In genomic region chr9:87711857-87712800, GRCh38 we compare ENCODE assay signal across 11 cellular contexts. TPM values are rescaled to one million over a fixed set of nuclear protein-coding genes. Genes with fewer than 3 reads are reported as not detected.
DNase-seq lines count a peak whose midpoint lies in the region; ATAC-seq and TF ChIP-seq lines count a peak whose summit lies in the region.
"Had no signal": no experiment of that assay in that cellular context is flagged by ENCODE, and none has a peak within 500 bp of the region (broad histone marks: within the 10 kb centered on the region; RNA-seq: fewer than 3 reads in every experiment).

No MANE protein-coding gene starts in this region.

- H3K4me1 Mint-ChIP-seq in mesothelial cell of epicardium, result peaks cover 49% of the 10 kb centered on the region
- H3K4me1 Mint-ChIP-seq: memory B cell had no signal

- H3K27ac ChIP-seq in AG04450 (ENCODE audit: low read depth, low read length), result peak overlapping the region; percentile 94
- H3K27ac ChIP-seq: KMS-11 had no signal

- H3K27me3 ChIP-seq in AG04450 (ENCODE audit: control insufficient read depth, insufficient read depth, low read length) (no peaks in the 10 kb centered on the region), MG63 (no peaks in the 10 kb centered on the region)

- H3K27ac Mint-ChIP-seq in mesothelial cell of epicardium, result peak overlapping the region; percentile 88
- H3K27ac Mint-ChIP-seq: memory B cell had no signal

- H3K36me3 ChIP-seq in MG63, result peaks cover 25% of the 10 kb centered on the region

- DNase-seq in AG04450 (ENCODE audit: low read depth, low spot score) (no peak), MG63 (peak; percentile 82), dermis blood vessel endothelial cell (peak; percentile 19), mesothelial cell of epicardium (ENCODE audit: low spot score in 2 of 2, unreplicated experiment in 2 of 2) (no peak), retina (no peak), NCI-H526 treated with DMSO at 0.1 percent for 48 hours (lab: John Stamatoyannopoulos, UW) (no peak)
- DNase-seq: Calu3 had no signal

- no peak for ATAC-seq in HG02588 (IDR thresholded peaks at IDR 0.05; ENCODE audit: unreplicated experiment)
- no peak for ATAC-seq in HG03135 (IDR thresholded peaks at IDR 0.05; ENCODE audit: unreplicated experiment)

- H3K27me3 Mint-ChIP-seq in mesothelial cell of epicardium (ENCODE audit: low read depth), result no peaks in the 10 kb centered on the region
- H3K27me3 Mint-ChIP-seq: memory B cell had no signal

- peaks cover 16% of the 10 kb centered on the region for H3K36me3 Mint-ChIP-seq in mesothelial cell of epicardium
- H3K36me3 Mint-ChIP-seq: memory B cell had no signal

- POLR2A ChIA-PET in AG04450 (lab: Yijun Ruan, JAX), result interaction anchor here (0.6 to 1.2 kb wide), 2 partner anchors 14 to 32 kb away, joined by 3 to 9 read pairs; partner anchors contain the start of gene CTSL

- H3K4me3 ChIP-seq in AG04450 (ENCODE audit: low read depth, low read length) (no peak overlapping the region), MG63 (no peak overlapping the region)

- H3K9me3 Mint-ChIP-seq in mesothelial cell of epicardium, result no peaks in the 10 kb centered on the region

- TF ChIP-seq CTCF in AG04450 (IDR thresholded peaks at IDR 0.05; ENCODE audit: low read depth, low read length), result no peak
- TF ChIP-seq CTCF in mesothelial cell of epicardium (IDR thresholded peaks at IDR 0.05; ENCODE audit: unreplicated experiment), result no peak

- H3K9me3 ChIP-seq in AG04450 (ENCODE audit: control insufficient read depth, insufficient read depth, low read length) (no peaks in the 10 kb centered on the region; the same call in 1 of the 2 replicates), MG63 (no peaks in the 10 kb centered on the region)

- no peak overlapping the region for H3K4me3 Mint-ChIP-seq in mesothelial cell of epicardium
- H3K4me3 Mint-ChIP-seq: memory B cell had no signal

- CTCF ChIA-PET in AG04450 (lab: Charles Lee), result interaction anchor here (1.3 to 4.0 kb wide), 3 partner anchors 14 to 330 kb away, joined by 3 to 15 read pairs (median 5); partner anchors contain the start of gene CTSL

RNA-seq across cellular contexts. Expression of gene CTSL, which starts 13.8 kb away (rescaled TPM):
- polyA plus RNA-seq in AG04450 (2011; rRNA removed), result 180 and 224 TPM in 2 replicates
- polyA minus RNA-seq in AG04450 (2011; rRNA and poly(A)+ RNA removed), result 51.4 and 54.4 TPM in 2 replicates
- total RNA-seq in MG63 (2014; rRNA removed; shearing (Covaris generic); ENCODE audit: low replicate concordance), result 165 and 178 TPM in 2 replicates
- total RNA-seq in dermis blood vessel endothelial cell (335 and 345 TPM in 2 replicates), mesothelial cell of epicardium (85.9 to 90.5 TPM (median 86.2 TPM) in 3 replicates)

Comparison
In these comparisons a context has a peak if more than half of its experiments do, and no peak if none do; other contexts are left out.
1. DNase-seq: peak in MG63 (single experiment) and dermis blood vessel endothelial cell (single experiment); none in AG04450 (single experiment), mesothelial cell of epicardium (0 of 2), retina (single experiment) and NCI-H526 treated with DMSO at 0.1 percent for 48 hours (single experiment).